Comparison of ENCODE assay signal across 8 cellular contexts in the genomic region with DNA sequence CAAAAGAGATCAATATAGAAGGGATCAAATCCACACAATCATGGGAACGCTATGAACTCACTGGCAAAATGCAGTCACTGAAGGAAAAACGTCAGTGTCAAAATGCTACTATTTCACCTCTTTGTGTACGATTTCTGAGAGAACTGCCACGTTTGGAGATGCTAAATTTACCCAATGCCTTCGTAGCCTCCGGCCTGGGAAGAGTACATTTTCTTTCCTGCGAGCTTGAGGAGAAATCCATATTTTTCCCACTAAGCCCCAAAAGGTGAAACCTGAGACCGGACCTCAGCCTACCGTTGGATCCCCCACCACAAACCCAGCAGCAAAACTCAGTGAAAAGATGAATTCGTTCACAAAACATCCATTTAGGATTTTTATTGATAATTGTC.
DNase-seq lines count a peak whose midpoint lies in the region; ATAC-seq and TF ChIP-seq lines count a peak whose summit lies in the region.

No MANE protein-coding gene starts in this region.

- TF ChIP-seq CTCF in GM12865 (IDR thresholded peaks at IDR 0.05; ENCODE audit: insufficient read depth, low read depth, low read length, missing control alignments) (no peak), PC-9 (conservative IDR thresholded peaks at IDR 0.05) (no peak), epithelial cell of proximal tubule (conservative IDR thresholded peaks at IDR 0.05; ENCODE audit: low read depth, low read length) (no peak)

- intact Hi-C loops in PC-9 (cut with micrococcal nuclease; ENCODE audit: unreplicated experiment) (loop anchor here (5.0 to 10.0 kb wide), 2 partner anchors 70 to 163 kb away; a partner anchor contains a TSS), sciatic nerve (cut with DNase I) (no loop called here)

- BruUV-seq in PC-9 (replicated peaks; lab: Mats Ljungman, UMichigan) = no TSS peak

- peak overlapping the region; percentile 74; the same call in 1 of the 2 replicates for H2AFZ ChIP-seq in PC-9

- DNase-seq in GM12865 (ENCODE audit: low read depth) = no peak
- no peak for DNase-seq in PC-9
- DNase-seq in epithelial cell of proximal tubule (ENCODE audit: low read depth) = no peak
- DNase-seq in sciatic nerve (ENCODE audit: low spot score) = no peak
- no peak for DNase-seq in activated gamma-delta T cell treated with Interleukin-2 at 50 U/mL for 16 hours
- no peak for DNase-seq in NK-92 treated with Interleukin-12 subunit alpha and Interleukin-12 subunit beta, amount 100 ng/mL, for 24 hours (lab: John Stamatoyannopoulos, UW)

- H3K4me2 ChIP-seq in PC-9 = peak overlapping the region; percentile 98

- H3K79me2 ChIP-seq in PC-9 (ENCODE audit: low read depth) = no peaks in the 10 kb centered on the region

- POLR2A ChIA-PET in PC-9 (lab: Charles Lee; ENCODE audit: unreplicated experiment) = no interaction called here

- peak; percentile 39 for ATAC-seq in sciatic nerve
- no peak for ATAC-seq in GM18517 (IDR thresholded peaks at IDR 0.05; ENCODE audit: unreplicated experiment)
- ATAC-seq in GM21576 (IDR thresholded peaks at IDR 0.05; ENCODE audit: unreplicated experiment) = no peak

- H3K27ac ChIP-seq in PC-9 = no peak overlapping the region

- peak overlapping the region; percentile 59 for H3K4me3 ChIP-seq in GM12865 (ENCODE audit: low read depth, low read length)
- peak overlapping the region; percentile 88 for H3K4me3 ChIP-seq in PC-9
- peak overlapping the region; percentile 58 for H3K4me3 ChIP-seq in epithelial cell of proximal tubule (ENCODE audit: low read depth, low read length)

- H3K4me1 ChIP-seq in PC-9 (replicated peaks; ENCODE audit: insufficient read depth) = peaks cover 17% of the 10 kb centered on the region

- no peaks in the 10 kb centered on the region for H3K36me3 ChIP-seq in PC-9 (ENCODE audit: low read depth)

- no peaks in the 10 kb centered on the region for H3K27me3 ChIP-seq in PC-9 (ENCODE audit: insufficient read depth, low read depth)

- no peaks in the 10 kb centered on the region for H3K9me2 ChIP-seq in PC-9 (ENCODE audit: insufficient read depth)

- peaks cover 23% of the 10 kb centered on the region; the same call in 1 of the 2 replicates for H3F3A ChIP-seq in PC-9 (ENCODE audit: insufficient read depth, low read depth)

- CTCF ChIA-PET in PC-9 (lab: Charles Lee) = no interaction called here

- H3K9me3 ChIP-seq in PC-9 (ENCODE audit: insufficient read depth, low read depth) = no peaks in the 10 kb centered on the region

- no peaks in the 10 kb centered on the region for H4K20me1 ChIP-seq in PC-9 (ENCODE audit: insufficient read depth)
